In genomic region chr15:78205856-78206255, GRCh38 we compare ENCODE assay signal across 24 cellular contexts. TPM values are rescaled to one million over a fixed set of nuclear protein-coding genes. Genes with fewer than 3 reads are reported as not detected.
A peak's percentile ranks its signal among the peaks of the same experiment; 100 is the strongest.
DNase-seq lines count a peak whose midpoint lies in the region; ATAC-seq and TF ChIP-seq lines count a peak whose summit lies in the region.
"Had no signal": no experiment of that assay in that cellular context is flagged by ENCODE, and none has a peak within 500 bp of the region (broad histone marks: within the 10 kb centered on the region; RNA-seq: fewer than 3 reads in every experiment).

No MANE protein-coding gene starts in this region.

- H3K36me3 Mint-ChIP-seq in glutamatergic neuron (ENCODE audit: unreplicated experiment) (no peaks in the 10 kb centered on the region), progenitor cell of endocrine pancreas (ENCODE audit: insufficient read depth) (no peaks in the 10 kb centered on the region)
- H3K36me3 Mint-ChIP-seq: activated naive CD4-positive, alpha-beta T cell treated with anti-CD3 and anti-CD28 coated beads, Interleukin-2, amount 50 U/mL, for 72 hours; CD8-positive, alpha-beta T cell had no signal

- H3K27me3 Mint-ChIP-seq in glutamatergic neuron (ENCODE audit: unreplicated experiment) (peaks cover 7% of the 10 kb centered on the region), progenitor cell of endocrine pancreas (peaks cover 16% of the 10 kb centered on the region)

- TF ChIP-seq CTCF in glutamatergic neuron (IDR thresholded peaks at IDR 0.05; ENCODE audit: partially characterized antibody, unreplicated experiment) (no peak), progenitor cell of endocrine pancreas (IDR thresholded peaks at IDR 0.05; ENCODE audit: unreplicated experiment) (no peak)

- H3K27ac Mint-ChIP-seq in glutamatergic neuron (ENCODE audit: unreplicated experiment): peak overlapping the region; percentile 22
- H3K27ac Mint-ChIP-seq in progenitor cell of endocrine pancreas: peak overlapping the region; percentile 33
- H3K27ac Mint-ChIP-seq: activated CD8-positive, alpha-beta T cell treated with anti-CD3 and anti-CD28 coated beads, Interleukin-2, amount 10 ng/mL, durations not matched to agents 7 days and 5 days; activated T-cell treated with anti-CD3 and anti-CD28 coated beads, Interleukin-2, amount 50 U/mL, for 72 hours; CD8-positive, alpha-beta T cell; endodermal cell; T-helper 1 cell treated with Interleukin-12 subunit alpha and Interleukin-12 subunit beta and Interleukin-4 antibody, amounts not matched to agents 30 μg/mL and 1 μg/mL, for 36 hours had no signal

- DNase-seq in AG20443 (ENCODE audit: low spot score): peak; percentile 4
- peak; percentile 3 for DNase-seq in GM03348 (ENCODE audit: low spot score)
- no peak for DNase-seq in glutamatergic neuron
- DNase-seq in progenitor cell of endocrine pancreas (ENCODE audit: low spot score, unreplicated experiment): no peak
- DNase-seq in NCI-H524 (lab: John Stamatoyannopoulos, UW): no peak
- no peak for DNase-seq in NCI-H748 treated with DMSO at 0.1 percent for 48 hours (lab: John Stamatoyannopoulos, UW)
- DNase-seq in activated CD4-positive, alpha-beta T cell treated with anti-CD3 and anti-CD28 coated beads, Interleukin-2, amount 50 U/mL, for 4 hours: no peak
- DNase-seq: activated CD8-positive, alpha-beta T cell treated with anti-CD3 and anti-CD28 coated beads, Interleukin-2, amount 10 ng/mL, durations not matched to agents 7 days and 5 days; activated T-cell treated with anti-CD3 and anti-CD28 coated beads, Interleukin-2, amount 50 U/mL, for 72 hours; DMS79; GM23248; left lung; NCI-H187; NCI-H226; right lobe of liver; stimulated activated naive CD4-positive, alpha-beta T cell; transverse colon had no signal

- H3K4me3 Mint-ChIP-seq in glutamatergic neuron (ENCODE audit: unreplicated experiment): no peak overlapping the region
- no peak overlapping the region for H3K4me3 Mint-ChIP-seq in progenitor cell of endocrine pancreas (ENCODE audit: low read depth)
- H3K4me3 Mint-ChIP-seq: activated CD8-positive, alpha-beta T cell treated with anti-CD3 and anti-CD28 coated beads, Interleukin-2, amount 10 ng/mL, durations not matched to agents 7 days and 5 days; activated T-cell treated with anti-CD3 and anti-CD28 coated beads, Interleukin-2, amount 50 U/mL, for 72 hours; CD8-positive, alpha-beta T cell; endodermal cell; T-helper 1 cell treated with Interleukin-12 subunit alpha and Interleukin-12 subunit beta and Interleukin-4 antibody, amounts not matched to agents 30 μg/mL and 1 μg/mL, for 36 hours had no signal

- no peak for ATAC-seq in HG03565 (IDR thresholded peaks at IDR 0.05; ENCODE audit: unreplicated experiment)
- ATAC-seq: activated CD8-positive, alpha-beta T cell treated with anti-CD3 and anti-CD28 coated beads, Interleukin-2, amount 10 ng/mL, durations not matched to agents 7 days and 5 days; activated naive CD4-positive, alpha-beta T cell treated with anti-CD3 and anti-CD28 coated beads, Interleukin-2, amount 50 U/mL, for 72 hours; activated T-cell treated with anti-CD3 and anti-CD28 coated beads, Interleukin-2, amount 50 U/mL, for 72 hours; CD8-positive, alpha-beta T cell; K562; left lung; Panc1; right lobe of liver had no signal

- H3K9me3 Mint-ChIP-seq in glutamatergic neuron (ENCODE audit: unreplicated experiment) (peaks cover 3% of the 10 kb centered on the region), progenitor cell of endocrine pancreas (ENCODE audit: low read depth) (no peaks in the 10 kb centered on the region)
- H3K9me3 Mint-ChIP-seq: activated naive CD4-positive, alpha-beta T cell treated with anti-CD3 and anti-CD28 coated beads, Interleukin-2, amount 50 U/mL, for 72 hours; activated T-cell treated with anti-CD3 and anti-CD28 coated beads, Interleukin-2, amount 50 U/mL, for 72 hours; CD8-positive, alpha-beta T cell; endodermal cell; T-helper 1 cell treated with Interleukin-12 subunit alpha and Interleukin-12 subunit beta and Interleukin-4 antibody, amounts not matched to agents 30 μg/mL and 1 μg/mL, for 36 hours had no signal

- H3K4me1 Mint-ChIP-seq in glutamatergic neuron (ENCODE audit: low read depth, unreplicated experiment): peaks cover 14% of the 10 kb centered on the region
- peaks cover 18% of the 10 kb centered on the region for H3K4me1 Mint-ChIP-seq in progenitor cell of endocrine pancreas (ENCODE audit: low read depth)

RNA-seq across cellular contexts. Expression of gene ACSBG1, which starts 28.5 kb away (rescaled TPM):
- total RNA-seq in glutamatergic neuron (ENCODE audit: unreplicated experiment) (not detected), progenitor cell of endocrine pancreas (0.18 TPM in 1 of 2 replicates, not detected in the other)
- total RNA-seq: activated naive CD4-positive, alpha-beta T cell treated with anti-CD3 and anti-CD28 coated beads, Interleukin-2, amount 50 U/mL, for 72 hours; GM23248; right lobe of liver had no signal

RNA-seq across cellular contexts. Expression of gene IDH3A, which starts 56.7 kb away (rescaled TPM):
- total RNA-seq in glutamatergic neuron (ENCODE audit: unreplicated experiment) (40.2 TPM), progenitor cell of endocrine pancreas (34.9 and 35.4 TPM in 2 replicates)

RNA-seq across cellular contexts. Expression of gene DNAJA4, which starts 58.5 kb away (rescaled TPM):
- total RNA-seq in glutamatergic neuron (ENCODE audit: unreplicated experiment) (2.4 TPM), progenitor cell of endocrine pancreas (4.6 and 4.8 TPM in 2 replicates)

Comparison
In these comparisons a context has a peak if more than half of its experiments do, and no peak if none do; other contexts are left out.
1. DNase-seq: peak in AG20443 (single experiment) and GM03348 (single experiment); none in glutamatergic neuron (single experiment), progenitor cell of endocrine pancreas (single experiment), NCI-H524 (0 of 2), NCI-H748 treated with DMSO at 0.1 percent for 48 hours (single experiment) and activated CD4-positive, alpha-beta T cell treated with anti-CD3 and anti-CD28 coated beads, Interleukin-2, amount 50 U/mL, for 4 hours (0 of 2).